In the genomic region with DNA sequence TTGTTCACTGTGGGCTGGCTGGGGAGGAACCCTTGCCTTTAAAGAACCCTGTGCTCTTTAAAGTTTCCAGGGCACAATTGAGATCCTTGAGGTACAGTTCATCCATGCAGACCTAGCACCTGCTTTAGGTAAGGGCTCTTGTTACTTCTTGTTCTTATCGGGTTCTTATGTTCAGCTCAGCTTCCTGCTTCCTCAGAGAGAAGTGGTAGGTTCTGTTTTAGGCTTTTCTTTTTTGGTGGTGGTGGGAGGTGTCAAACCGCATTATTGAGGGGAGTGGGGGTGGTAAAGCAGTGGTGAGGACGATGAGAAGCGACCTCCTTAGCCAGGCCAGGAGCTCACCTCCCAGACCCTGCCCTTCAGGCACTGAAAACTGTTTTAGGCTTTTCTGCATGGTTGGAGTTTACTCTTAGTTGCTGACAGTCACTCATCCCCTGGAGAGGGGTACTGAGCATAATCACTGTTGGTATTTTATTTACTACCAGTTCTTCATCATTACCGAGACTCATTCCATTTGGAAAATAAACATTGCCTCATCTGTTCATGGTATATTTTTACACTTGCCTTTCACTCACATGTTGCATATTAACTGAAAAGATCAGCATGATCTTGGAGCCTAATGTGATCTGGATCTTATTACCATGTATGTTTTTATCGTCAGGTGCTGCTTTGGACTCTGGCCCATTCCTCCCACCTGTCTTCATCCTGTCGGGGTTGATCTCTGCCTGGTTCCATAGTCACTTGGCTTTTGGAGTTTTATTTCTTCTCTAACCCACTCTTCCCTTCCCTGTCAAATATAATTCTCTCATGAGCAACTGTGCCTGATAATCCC, we compare ENCODE assay signal across 15 cellular contexts. TPM values are rescaled to one million over a fixed set of nuclear protein-coding genes. Genes with fewer than 3 reads are reported as not detected.
DNase-seq lines count a peak whose midpoint lies in the region; ATAC-seq and TF ChIP-seq lines count a peak whose summit lies in the region.
"Had no signal": no experiment of that assay in that cellular context is flagged by ENCODE, and none has a peak within 500 bp of the region (broad histone marks: within the 10 kb centered on the region; RNA-seq: fewer than 3 reads in every experiment).

No MANE protein-coding gene starts in this region.

- no peaks in the 10 kb centered on the region for H3K36me3 ChIP-seq in gastrocnemius medialis
- no peaks in the 10 kb centered on the region for H3K36me3 ChIP-seq in colonic mucosa
- H3K36me3 ChIP-seq: cardiac muscle cell, thoracic aorta had no signal

- POLR2A ChIA-PET in RWPE1 (lab: Yijun Ruan, JAX; ENCODE audit: low non-redundant PET), result no interaction called here

- peaks cover 16% of the 10 kb centered on the region for H3K4me1 Mint-ChIP-seq in activated naive CD8-positive, alpha-beta T cell treated with anti-CD3 and anti-CD28 coated beads, Interleukin-2, amount 50 U/mL, for 24 hours

- H3K27me3 Mint-ChIP-seq in activated naive CD8-positive, alpha-beta T cell treated with anti-CD3 and anti-CD28 coated beads, Interleukin-2, amount 50 U/mL, for 24 hours, result no peaks in the 10 kb centered on the region

- H3K4me3 ChIP-seq in gastrocnemius medialis, result peak overlapping the region; percentile 21 to 48 (median 40)
- H3K4me3 ChIP-seq in colonic mucosa, result no peak overlapping the region
- H3K4me3 ChIP-seq: cardiac muscle cell, PC-9, thoracic aorta had no signal

- no peaks in the 10 kb centered on the region for H3K36me3 Mint-ChIP-seq in activated naive CD8-positive, alpha-beta T cell treated with anti-CD3 and anti-CD28 coated beads, Interleukin-2, amount 50 U/mL, for 24 hours (ENCODE audit: low read depth)

- in situ Hi-C loops in gastrocnemius medialis (cut with MboI; ENCODE audit: low sequenced_read_pairs in 4 of 4), result loop anchor here in 1 of 4 donors (25.0 kb wide), 1 partner anchor 540 kb away; no protein-coding TSS in a partner anchor

- ATAC-seq in GM19351 (IDR thresholded peaks at IDR 0.05; ENCODE audit: unreplicated experiment) (peak; percentile 67), gastrocnemius medialis (peak; percentile 79 to 82)
- peak; percentile 74 for ATAC-seq in activated naive CD8-positive, alpha-beta T cell treated with anti-CD3 and anti-CD28 coated beads, Interleukin-2, amount 50 U/mL, for 24 hours

- H3K4me3 Mint-ChIP-seq in activated naive CD8-positive, alpha-beta T cell treated with anti-CD3 and anti-CD28 coated beads, Interleukin-2, amount 50 U/mL, for 24 hours, result no peak overlapping the region

- CTCF ChIA-PET in RWPE1 (lab: Yijun Ruan, JAX), result no interaction called here

- H3K9ac ChIP-seq in colonic mucosa (ENCODE audit: low read depth in 2 of 2, low read length in 2 of 2), result no peak overlapping the region
- H3K9ac ChIP-seq: KMS-11 had no signal

- no peaks in the 10 kb centered on the region for H3K9me3 ChIP-seq in gastrocnemius medialis
- no peaks in the 10 kb centered on the region for H3K9me3 ChIP-seq in colonic mucosa
- H3K9me3 ChIP-seq: thoracic aorta had no signal

- H3K27ac Mint-ChIP-seq in activated naive CD8-positive, alpha-beta T cell treated with anti-CD3 and anti-CD28 coated beads, Interleukin-2, amount 50 U/mL, for 24 hours, result peak overlapping the region; percentile 15

- TF ChIP-seq POLR2A in gastrocnemius medialis (IDR thresholded peaks at IDR 0.05), result peak; percentile 29 to 38

- H3K27ac ChIP-seq in gastrocnemius medialis (peak overlapping the region; percentile 88 to 98 (median 92)), RWPE1 (no peak overlapping the region), colonic mucosa (no peak overlapping the region)
- H3K27ac ChIP-seq: cardiac muscle cell, KMS-11, PC-9, thoracic aorta had no signal

- H3K4me1 ChIP-seq in gastrocnemius medialis, result peaks cover 36 to 60% of the 10 kb centered on the region in 2 donors
- H3K4me1 ChIP-seq in colonic mucosa, result no peaks in the 10 kb centered on the region

- intact Hi-C loops in gastrocnemius medialis (cut with DNase I; ENCODE audit: low total_unique reads), result loop anchor here (5.0 kb wide), 4 partner anchors 90 to 525 kb away; a partner anchor contains a TSS
- intact Hi-C loops in colonic mucosa (cut with DNase I), result no loop called here

- DNase-seq in NCI-H345 (lab: John Stamatoyannopoulos, UW) (peak; percentile 10), NCI-H345 treated with DMSO at 0.1 percent for 48 hours (lab: John Stamatoyannopoulos, UW; ENCODE audit: unreplicated experiment) (no peak), gastrocnemius medialis (peak; percentile 75 to 80), RWPE1 (ENCODE audit: low spot score) (no peak), colonic mucosa (no peak), NCI-H2081 treated with DMSO at 0.1 percent for 48 hours (lab: John Stamatoyannopoulos, UW) (no peak)
- peak; percentile 6 for DNase-seq in activated naive CD8-positive, alpha-beta T cell treated with anti-CD3 and anti-CD28 coated beads, Interleukin-2, amount 50 U/mL, for 24 hours
- DNase-seq: activated CD4-positive, alpha-beta T cell treated with anti-CD3 and anti-CD28 coated beads for 4 hours; activated effector memory CD4-positive, alpha-beta T cell treated with anti-CD3 and anti-CD28 coated beads, Interleukin-2, amount 50 U/mL, for 16 hours; kidney glomerular epithelial cell; PC-9 had no signal

- H3K27me3 ChIP-seq in gastrocnemius medialis (no peaks in the 10 kb centered on the region), colonic mucosa (no peaks in the 10 kb centered on the region)
- H3K27me3 ChIP-seq: cardiac muscle cell had no signal

- no peaks in the 10 kb centered on the region for H3K9me3 Mint-ChIP-seq in activated naive CD8-positive, alpha-beta T cell treated with anti-CD3 and anti-CD28 coated beads, Interleukin-2, amount 50 U/mL, for 24 hours

- TF ChIP-seq CTCF in gastrocnemius medialis (IDR thresholded peaks at IDR 0.05 in 4 of 5, conservative IDR thresholded peaks at IDR 0.05 in 1 of 5) (no peak), RWPE1 (conservative IDR thresholded peaks at IDR 0.05; ENCODE audit: low read depth) (no peak), colonic mucosa (IDR thresholded peaks at IDR 0.05) (no peak)

RNA-seq across cellular contexts. Expression of a gene that starts 35.4 kb away (rescaled TPM):
- 100 to 1,000 TPM in 3 of 4 donors, 10 to 100 TPM in 1; 81.5 to 167 (median 144) TPM for total RNA-seq in gastrocnemius medialis
- total RNA-seq in colonic mucosa, result 1 to 10 TPM; 6.0 to 7.3 TPM

Comparison
In these comparisons a context has a peak if more than half of its experiments do, and no peak if none do; other contexts are left out.
1. DNase-seq: peak in NCI-H345 (single experiment), activated naive CD8-positive, alpha-beta T cell treated with anti-CD3 and anti-CD28 coated beads, Interleukin-2, amount 50 U/mL, for 24 hours (single experiment) and gastrocnemius medialis (2 of 2); none in NCI-H345 treated with DMSO at 0.1 percent for 48 hours (single experiment), RWPE1 (single experiment), colonic mucosa (single experiment) and NCI-H2081 treated with DMSO at 0.1 percent for 48 hours (single experiment).
2. H3K27ac ChIP-seq: peak in gastrocnemius medialis (4 of 4); none in RWPE1 (single experiment) and colonic mucosa (single experiment).
3. RNA of a gene that starts 35.4 kb away (total RNA-seq): 81.5 to 167 TPM in gastrocnemius medialis; 6.0 to 7.3 TPM in colonic mucosa; every median in the first group is over 4 times any median in the second.
4. Peak in every context shown above with its lines, with median percentiles within 50 percentile points of each other: ATAC-seq.